ENCODE assay signal across 2 cellular contexts in genomic region chr2:26693287-26693849, GRCh38.
TF ChIP-seq lines count a peak whose summit lies in the region.

No MANE protein-coding gene starts in this region.

TF ChIP-seq in SK-N-SH, 30 proteins besides CTCF, POLR2A, EP300 and RAD21 (continued from another document):
- TF ChIP-seq USF1 (IDR thresholded peaks at IDR 0.05; ENCODE audit: borderline replicate concordance, low read depth), result no peak
- TF ChIP-seq MEF2A (IDR thresholded peaks at IDR 0.05; ENCODE audit: borderline replicate concordance, low read depth), result no peak
- no peak for TF ChIP-seq CHD2 (IDR thresholded peaks at IDR 0.05; ENCODE audit: low read length, partially characterized antibody)
- TF ChIP-seq MXI1 (IDR thresholded peaks at IDR 0.05; ENCODE audit: low read depth, low read length), result no peak; the same call in 1 of the 2 replicates

TF ChIP-seq in SK-N-SH treated with all-trans-retinoic acid at 6 μM for 48 hours, 23 proteins besides CTCF, POLR2A, EP300 and RAD21 (continued from another document):
- TF ChIP-seq TSHZ2 (CRISPR knock-in tag; IDR thresholded peaks at IDR 0.05) (no peak), CREB5 (CRISPR knock-in tag; IDR thresholded peaks at IDR 0.05; ENCODE audit: low read depth) (no peak), TOX (CRISPR knock-in tag; IDR thresholded peaks at IDR 0.05; ENCODE audit: borderline replicate concordance) (no peak), POU6F1 (CRISPR knock-in tag; IDR thresholded peaks at IDR 0.05; ENCODE audit: borderline replicate concordance, low read depth) (no peak), ISL1 (CRISPR knock-in tag; IDR thresholded peaks at IDR 0.05) (no peak), PPARA (CRISPR knock-in tag; IDR thresholded peaks at IDR 0.05; ENCODE audit: borderline replicate concordance) (no peak), ESRRG (CRISPR knock-in tag; IDR thresholded peaks at IDR 0.05) (no peak), CSDC2 (CRISPR knock-in tag; IDR thresholded peaks at IDR 0.05) (no peak), ZFP30 (CRISPR knock-in tag; IDR thresholded peaks at IDR 0.05) (no peak), GLIS3 (CRISPR knock-in tag; IDR thresholded peaks at IDR 0.05) (no peak), CSRNP3 (CRISPR knock-in tag; IDR thresholded peaks at IDR 0.05) (no peak), ZNF70 (CRISPR knock-in tag; IDR thresholded peaks at IDR 0.05) (no peak), ARNTL (CRISPR knock-in tag; IDR thresholded peaks at IDR 0.05; ENCODE audit: borderline replicate concordance, low read depth) (no peak), SNAI2 (CRISPR knock-in tag; IDR thresholded peaks at IDR 0.05) (no peak)
TF ChIP-seq in SK-N-SH treated with all-trans-retinoic acid at 6 μM for 48 hours: peak in this region for 0.
